ENCODE assay signal across 10 cellular contexts in genomic region chr1:59367269-59368006, GRCh38.
DNase-seq lines count a peak whose midpoint lies in the region; ATAC-seq, FAIRE-seq and TF ChIP-seq lines count a peak whose summit lies in the region.
"Had no signal": no experiment of that assay in that cellular context is flagged by ENCODE, and none has a peak within 500 bp of the region (broad histone marks: within the 10 kb centered on the region; RNA-seq: fewer than 3 reads in every experiment).

No MANE protein-coding gene starts in this region.

- H3K36me3 ChIP-seq in right lobe of liver, result no peaks in the 10 kb centered on the region
- H3K36me3 ChIP-seq in thymus (ENCODE audit: control insufficient read depth, insufficient read depth), result no peaks in the 10 kb centered on the region

- H3K9me3 ChIP-seq in right lobe of liver, result no peaks in the 10 kb centered on the region
- no peaks in the 10 kb centered on the region for H3K9me3 ChIP-seq in thymus (ENCODE audit: control insufficient read depth)

- no peak for TF ChIP-seq CTCF in cardiac fibroblast (IDR thresholded peaks at IDR 0.05; ENCODE audit: low read depth, low read length)
- no peak for TF ChIP-seq CTCF in right lobe of liver (IDR thresholded peaks at IDR 0.05)

- TF ChIP-seq POLR2A in right lobe of liver (IDR thresholded peaks at IDR 0.05), result no peak

- H3K27me3 ChIP-seq in right lobe of liver (no peaks in the 10 kb centered on the region), thymus (ENCODE audit: control insufficient read depth, insufficient read depth) (no peaks in the 10 kb centered on the region)

- intact Hi-C loops in right lobe of liver (cut with DNase I), result no loop called here

- WGBS in right lobe of liver (ENCODE audit: insufficient coverage, low coverage, low lambda C conversion rate, missing lambda C conversion rate), result 53% methylated on average over 6 of the region's 6 CpGs
- WGBS in thymus, result 87% methylated on average over 6 of the region's 6 CpGs

- DNase-seq in M059J (ENCODE audit: low read depth), result peak; percentile 74
- DNase-seq in cardiac fibroblast (ENCODE audit: low read depth in 2 of 2), result peak; percentile 97
- no peak for DNase-seq in right lobe of liver
- no peak for DNase-seq in RCC 7860 (ENCODE audit: low spot score)
- DNase-seq in DMS153 (lab: John Stamatoyannopoulos, UW), result no peak

- H3K4me3 ChIP-seq in cardiac fibroblast (replicated peaks in 1 of 2; ENCODE audit: low read depth in 2 of 2, low read length in 2 of 2) (no peak overlapping the region), right lobe of liver (no peak overlapping the region), thymus (ENCODE audit: low read length) (no peak overlapping the region)

- FAIRE-seq in RCC 7860 (lab: Jason Lieb, UNC), result no peak

- peak overlapping the region in 1 of 3 donors; percentile 13 for H3K27ac ChIP-seq in right lobe of liver
- peak overlapping the region; percentile 18 for H3K27ac ChIP-seq in thymus (ENCODE audit: low read depth)

- ATAC-seq in right lobe of liver (peak; percentile 34 to 48 (median 40)), HG02763 (IDR thresholded peaks at IDR 0.05; ENCODE audit: unreplicated experiment) (no peak), HG03460 (IDR thresholded peaks at IDR 0.05; ENCODE audit: unreplicated experiment) (no peak)
- ATAC-seq: activated T-helper 17 cell treated with anti-CD3 and anti-CD28 coated beads, Interleukin-2, amount 50 U/mL, for 72 hours; Panc1 had no signal

- H3K4me1 ChIP-seq in right lobe of liver, result peaks cover 0 to 3% (median 0%) of the 10 kb centered on the region in 4 donors
- no peaks in the 10 kb centered on the region for H3K4me1 ChIP-seq in thymus (ENCODE audit: control insufficient read depth, insufficient read depth, low read length)

Comparison
In these comparisons a context has a peak if more than half of its experiments do, and no peak if none do; other contexts are left out.
1. DNase-seq: peak in M059J (single experiment) and cardiac fibroblast (2 of 2); none in right lobe of liver (0 of 3), RCC 7860 (single experiment) and DMS153 (single experiment).
2. ATAC-seq: peak in right lobe of liver (4 of 4); none in HG02763 (single experiment) and HG03460 (single experiment).